ENCODE assay signal across 8 cellular contexts in the genomic region with DNA sequence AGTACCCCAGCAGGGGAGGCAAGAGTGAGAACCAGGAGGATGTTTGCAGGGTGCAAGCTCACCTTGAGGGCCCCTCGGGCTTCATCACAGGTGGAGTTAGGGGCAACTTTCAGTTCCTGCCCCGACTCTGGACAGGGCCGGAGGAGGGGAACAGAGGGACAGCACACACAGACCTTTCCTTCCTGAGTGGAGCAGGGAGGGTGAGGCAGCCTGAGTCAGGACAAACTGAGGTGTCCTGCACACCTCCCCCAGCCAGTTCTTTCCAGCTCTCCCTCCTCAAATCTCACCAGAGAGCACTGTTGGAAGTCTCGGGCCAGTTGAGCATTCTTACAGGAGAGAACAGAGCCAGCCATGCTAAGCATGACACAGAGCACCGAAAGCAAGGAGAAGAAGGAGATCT. TPM values are rescaled to one million over a fixed set of nuclear protein-coding genes. Genes with fewer than 3 reads are reported as not detected.
DNase-seq lines count a peak whose midpoint lies in the region; ATAC-seq and TF ChIP-seq lines count a peak whose summit lies in the region.

No MANE protein-coding gene starts in this region.

- H4K20me1 ChIP-seq in neural cell (ENCODE audit: insufficient read depth): no peaks in the 10 kb centered on the region

- POLR2A ChIA-PET in CD8-positive, alpha-beta T cell (lab: Charles Lee): interaction anchor here (0.8 kb wide), 1 partner anchor 53 kb away, joined by 4 read pairs; no protein-coding TSS in a partner anchor

- H3K9ac ChIP-seq in NT2/D1 (ENCODE audit: insufficient read length, low read depth): peak overlapping the region; percentile 92
- H3K9ac ChIP-seq in neural cell (ENCODE audit: low read length): peak overlapping the region; percentile 91

- CTCF ChIA-PET in CD8-positive, alpha-beta T cell (lab: Charles Lee): interaction anchor here (0.6 to 11.2 kb wide), 2 partner anchors 66 to 193 kb away, joined by 3 to 152 read pairs; a partner anchor contains a TSS

- H2AFZ ChIP-seq in neural cell (ENCODE audit: low read depth, low read length): no peak overlapping the region

- TF ChIP-seq RAD21 in neural cell (conservative IDR thresholded peaks at IDR 0.05): no peak

- H3K36me3 Mint-ChIP-seq in CD8-positive, alpha-beta T cell: peaks cover 27% of the 10 kb centered on the region

- intact Hi-C loops in CD8-positive, alpha-beta T cell (cut with DNase I, micrococcal nuclease): loop anchor here in 1 of 2 experiments (2.0 kb wide), 1 partner anchor 55 kb away; a partner anchor contains a TSS
- intact Hi-C loops in dorsolateral prefrontal cortex (cut with DNase I) (loop anchor here in 1 of 2 donors (5.0 kb wide), 1 partner anchor 69 kb away; a partner anchor contains a TSS), sciatic nerve (cut with DNase I) (no loop called here)

- H3K27me3 Mint-ChIP-seq in CD8-positive, alpha-beta T cell (ENCODE audit: low read depth): no peaks in the 10 kb centered on the region

- peaks cover 8% of the 10 kb centered on the region for H3K79me2 ChIP-seq in neural cell (replicated peaks; ENCODE audit: insufficient read depth, low read length)

- DNase-seq in CD8-positive, alpha-beta T cell: no peak
- DNase-seq in NT2/D1 (ENCODE audit: low read depth, low spot score): no peak
- no peak for DNase-seq in dorsolateral prefrontal cortex
- DNase-seq in HPDE6-E6E7 (ENCODE audit: extremely low spot score): no peak
- no peak for DNase-seq in sciatic nerve (ENCODE audit: low spot score)
- DNase-seq in HK-2 (ENCODE audit: unreplicated experiment): no peak
- no peak for DNase-seq in NCI-H345 treated with DMSO at 0.1 percent for 48 hours (lab: John Stamatoyannopoulos, UW; ENCODE audit: unreplicated experiment)

- no peaks in the 10 kb centered on the region for H3F3A ChIP-seq in neural cell (ENCODE audit: insufficient read depth, low read length, poor library complexity, severe bottlenecking)

- H3K27ac Mint-ChIP-seq in CD8-positive, alpha-beta T cell: no peak overlapping the region

- H3K27ac ChIP-seq in CD8-positive, alpha-beta T cell (ENCODE audit: low read depth, low read length): no peak overlapping the region
- H3K27ac ChIP-seq in dorsolateral prefrontal cortex: peak overlapping the region in 51 of 59 donors; percentile 54 to 99 (median 97)
- no peak overlapping the region for H3K27ac ChIP-seq in neural cell (ENCODE audit: low read length)

- peak overlapping the region; percentile 9 for H3K4me2 ChIP-seq in neural cell (ENCODE audit: low read length)

- peaks cover 39% of the 10 kb centered on the region for H3K4me1 Mint-ChIP-seq in CD8-positive, alpha-beta T cell (ENCODE audit: low read depth)

- no peaks in the 10 kb centered on the region for H3K9me3 ChIP-seq in CD8-positive, alpha-beta T cell (ENCODE audit: low read length)
- H3K9me3 ChIP-seq in NT2/D1 (ENCODE audit: insufficient read depth, low read length) (no peaks in the 10 kb centered on the region), neural cell (ENCODE audit: low read length) (no peaks in the 10 kb centered on the region)

- no peaks in the 10 kb centered on the region for H3K27me3 ChIP-seq in CD8-positive, alpha-beta T cell (ENCODE audit: insufficient read depth, low read length)
- H3K27me3 ChIP-seq in NT2/D1 (ENCODE audit: insufficient read depth, insufficient read length) (no peaks in the 10 kb centered on the region), dorsolateral prefrontal cortex (no peaks in the 10 kb centered on the region), neural cell (ENCODE audit: insufficient read depth, low read depth, low read length) (no peaks in the 10 kb centered on the region)

- TF ChIP-seq EP300 in neural cell (conservative IDR thresholded peaks at IDR 0.05; ENCODE audit: poor library complexity, severe bottlenecking): no peak

- no peaks in the 10 kb centered on the region for H3K9me2 ChIP-seq in neural cell (ENCODE audit: insufficient read depth, low read length)

- peak overlapping the region; percentile 75 for H3K4me3 Mint-ChIP-seq in CD8-positive, alpha-beta T cell

- ATAC-seq in CD8-positive, alpha-beta T cell: no peak
- no peak for ATAC-seq in sciatic nerve

- H3K4me3 ChIP-seq in CD8-positive, alpha-beta T cell (ENCODE audit: low read depth, low read length): no peak overlapping the region
- H3K4me3 ChIP-seq in NT2/D1 (ENCODE audit: insufficient read length, low read depth): peak overlapping the region; percentile 76
- H3K4me3 ChIP-seq in dorsolateral prefrontal cortex: peak overlapping the region; percentile 56 to 96 (median 89)
- H3K4me3 ChIP-seq in neural cell (ENCODE audit: low read length): peak overlapping the region; percentile 94

- no peaks in the 10 kb centered on the region for H3K9me3 Mint-ChIP-seq in CD8-positive, alpha-beta T cell

- peaks cover 3% of the 10 kb centered on the region for H3K36me3 ChIP-seq in CD8-positive, alpha-beta T cell (ENCODE audit: insufficient read depth, low read length)
- H3K36me3 ChIP-seq in NT2/D1 (ENCODE audit: insufficient read depth, insufficient read length, low read length): peaks cover 41% of the 10 kb centered on the region
- no peaks in the 10 kb centered on the region for H3K36me3 ChIP-seq in neural cell (ENCODE audit: insufficient read depth, low read length)

- TF ChIP-seq CTCF in CD8-positive, alpha-beta T cell (IDR thresholded peaks at IDR 0.05): no peak
- TF ChIP-seq CTCF in dorsolateral prefrontal cortex (IDR thresholded peaks at IDR 0.05 in 54 of 56, conservative IDR thresholded peaks at IDR 0.05 in 2 of 56; ENCODE audit: low read depth in 1 of 56, partially characterized antibody in 56 of 56): no peak
- TF ChIP-seq CTCF in neural cell (IDR thresholded peaks at IDR 0.05; ENCODE audit: poor library complexity, severe bottlenecking): no peak

- H3K4me1 ChIP-seq in CD8-positive, alpha-beta T cell (ENCODE audit: insufficient read depth, low read length): peaks cover 28% of the 10 kb centered on the region
- H3K4me1 ChIP-seq in NT2/D1 (ENCODE audit: insufficient read depth, insufficient read length): peaks cover 30% of the 10 kb centered on the region

TF ChIP-seq in neural cell, 6 proteins besides CTCF, POLR2A, EP300 and RAD21:
- TF ChIP-seq, protein P1, sequence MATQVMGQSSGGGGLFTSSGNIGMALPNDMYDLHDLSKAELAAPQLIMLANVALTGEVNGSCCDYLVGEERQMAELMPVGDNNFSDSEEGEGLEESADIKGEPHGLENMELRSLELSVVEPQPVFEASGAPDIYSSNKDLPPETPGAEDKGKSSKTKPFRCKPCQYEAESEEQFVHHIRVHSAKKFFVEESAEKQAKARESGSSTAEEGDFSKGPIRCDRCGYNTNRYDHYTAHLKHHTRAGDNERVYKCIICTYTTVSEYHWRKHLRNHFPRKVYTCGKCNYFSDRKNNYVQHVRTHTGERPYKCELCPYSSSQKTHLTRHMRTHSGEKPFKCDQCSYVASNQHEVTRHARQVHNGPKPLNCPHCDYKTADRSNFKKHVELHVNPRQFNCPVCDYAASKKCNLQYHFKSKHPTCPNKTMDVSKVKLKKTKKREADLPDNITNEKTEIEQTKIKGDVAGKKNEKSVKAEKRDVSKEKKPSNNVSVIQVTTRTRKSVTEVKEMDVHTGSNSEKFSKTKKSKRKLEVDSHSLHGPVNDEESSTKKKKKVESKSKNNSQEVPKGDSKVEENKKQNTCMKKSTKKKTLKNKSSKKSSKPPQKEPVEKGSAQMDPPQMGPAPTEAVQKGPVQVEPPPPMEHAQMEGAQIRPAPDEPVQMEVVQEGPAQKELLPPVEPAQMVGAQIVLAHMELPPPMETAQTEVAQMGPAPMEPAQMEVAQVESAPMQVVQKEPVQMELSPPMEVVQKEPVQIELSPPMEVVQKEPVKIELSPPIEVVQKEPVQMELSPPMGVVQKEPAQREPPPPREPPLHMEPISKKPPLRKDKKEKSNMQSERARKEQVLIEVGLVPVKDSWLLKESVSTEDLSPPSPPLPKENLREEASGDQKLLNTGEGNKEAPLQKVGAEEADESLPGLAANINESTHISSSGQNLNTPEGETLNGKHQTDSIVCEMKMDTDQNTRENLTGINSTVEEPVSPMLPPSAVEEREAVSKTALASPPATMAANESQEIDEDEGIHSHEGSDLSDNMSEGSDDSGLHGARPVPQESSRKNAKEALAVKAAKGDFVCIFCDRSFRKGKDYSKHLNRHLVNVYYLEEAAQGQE (IDR thresholded peaks at IDR 0.05; ENCODE audit: borderline replicate concordance): no peak
- TF ChIP-seq EZH2 (IDR thresholded peaks at IDR 0.05; ENCODE audit: borderline replicate concordance, insufficient read depth, low read length, poor library complexity, severe bottlenecking) (no peak), TAF1 (IDR thresholded peaks at IDR 0.05; ENCODE audit: low read depth) (no peak), MXI1 (conservative IDR thresholded peaks at IDR 0.05; ENCODE audit: poor library complexity, severe bottlenecking) (no peak), POLR2AphosphoS5 (IDR thresholded peaks at IDR 0.05) (no peak), SMC3 (conservative IDR thresholded peaks at IDR 0.05; ENCODE audit: poor library complexity) (no peak)

RNA-seq across cellular contexts. Expression of a gene that starts 1.5 kb away (rescaled TPM):
- 1 to 10 TPM; 8.1 to 8.7 TPM for total RNA-seq in CD8-positive, alpha-beta T cell
- 10 to 100 TPM; 28.2 to 75.1 (median 42.6) TPM for total RNA-seq in dorsolateral prefrontal cortex
- polyA plus RNA-seq in neural cell: 9.8 and 11.1 TPM in 2 replicates
- 8.0 and 8.6 TPM in 2 replicates for polyA minus RNA-seq in neural cell
- 28.4 TPM for total RNA-seq in sciatic nerve

RNA-seq across cellular contexts. Expression of a gene that starts 8.4 kb away (rescaled TPM):
- total RNA-seq in CD8-positive, alpha-beta T cell: 10 to 100 TPM; 47.5 to 48.5 TPM
- 10 to 100 TPM; 40.4 to 73.3 (median 49.7) TPM for total RNA-seq in dorsolateral prefrontal cortex
- 34.6 and 50.0 TPM in 2 replicates for polyA plus RNA-seq in neural cell
- 26.3 and 29.4 TPM in 2 replicates for polyA minus RNA-seq in neural cell
- total RNA-seq in sciatic nerve: 44.0 TPM

RNA-seq across cellular contexts. Expression of a gene that starts 19.5 kb away (rescaled TPM):
- 10 to 100 TPM; 48.6 to 54.4 TPM for total RNA-seq in CD8-positive, alpha-beta T cell
- 10 to 100 TPM; 24.7 to 58.5 (median 39.4) TPM for total RNA-seq in dorsolateral prefrontal cortex
- 44.4 and 57.7 TPM in 2 replicates for polyA plus RNA-seq in neural cell
- 35.1 and 39.0 TPM in 2 replicates for polyA minus RNA-seq in neural cell
- total RNA-seq in sciatic nerve: 57.8 TPM

RNA-seq across cellular contexts. Expression of a gene that starts 23.5 kb away (rescaled TPM):
- total RNA-seq in CD8-positive, alpha-beta T cell: 1 to 10 TPM; 1.3 TPM
- total RNA-seq in dorsolateral prefrontal cortex (10 to 100 TPM in 94 of 120 experiments, 1 to 10 TPM in 26; 6.0 to 24.1 (median 11.7) TPM), sciatic nerve (8.0 TPM)
- 53.2 and 53.4 TPM in 2 replicates for polyA plus RNA-seq in neural cell
- polyA minus RNA-seq in neural cell: 27.2 and 28.7 TPM in 2 replicates

RNA-seq across cellular contexts. Expression of a gene that starts 45.3 kb away (rescaled TPM):
- total RNA-seq in CD8-positive, alpha-beta T cell: 10 to 100 TPM; 24.4 to 25.8 TPM
- total RNA-seq in dorsolateral prefrontal cortex (10 to 100 TPM; 13.5 to 26.7 (median 20.0) TPM), sciatic nerve (20.0 TPM)
- 48.0 and 55.0 TPM in 2 replicates for polyA plus RNA-seq in neural cell
- polyA minus RNA-seq in neural cell: 19.6 and 23.1 TPM in 2 replicates

Comparison
In these comparisons a context has a peak if more than half of its experiments do, and no peak if none do; other contexts are left out.
1. H3K27ac ChIP-seq: peak in dorsolateral prefrontal cortex (51 of 59); none in CD8-positive, alpha-beta T cell (single experiment) and neural cell (single experiment).